In genomic region chr11:46981429-46981828, GRCh38 we compare ENCODE assay signal across 16 cellular contexts. TPM values are rescaled to one million over a fixed set of nuclear protein-coding genes. Genes with fewer than 3 reads are reported as not detected.
A peak's percentile ranks its signal among the peaks of the same experiment; 100 is the strongest.
DNase-seq lines count a peak whose midpoint lies in the region; ATAC-seq and TF ChIP-seq lines count a peak whose summit lies in the region.
"Had no signal": no experiment of that assay in that cellular context is flagged by ENCODE, and none has a peak within 500 bp of the region (broad histone marks: within the 10 kb centered on the region; RNA-seq: fewer than 3 reads in every experiment).

No MANE protein-coding gene starts in this region.

- intact Hi-C loops in CD14-positive monocyte (cut with micrococcal nuclease) = no loop called here
- intact Hi-C loops in lower lobe of right lung (cut with DNase I) = no loop called here
- intact Hi-C loops in heart right ventricle (cut with DNase I) = no loop called here

- H3K4me1 Mint-ChIP-seq in CD14-positive monocyte (peaks cover 7% of the 10 kb centered on the region), T-helper 17 cell (peaks cover 10% of the 10 kb centered on the region), progenitor cell of endocrine pancreas (ENCODE audit: low read depth) (peaks cover 30% of the 10 kb centered on the region)
- peaks cover 12 to 18% (median 17%) of the 10 kb centered on the region in 3 donors for H3K4me1 Mint-ChIP-seq in CD8-positive, alpha-beta memory T cell

- POLR2A ChIA-PET in CD8-positive, alpha-beta memory T cell (lab: Charles Lee) = interaction anchor here (0.7 kb wide), 1 partner anchor 598 kb away, joined by 3 read pairs; the partner anchor contains the start of gene NDUFS3

- TF ChIP-seq CTCF in CD14-positive monocyte (IDR thresholded peaks at IDR 0.05) (no peak), lower lobe of right lung (IDR thresholded peaks at IDR 0.05) (no peak), heart right ventricle (IDR thresholded peaks at IDR 0.05) (no peak), progenitor cell of endocrine pancreas (IDR thresholded peaks at IDR 0.05; ENCODE audit: unreplicated experiment) (no peak)

- H3K27me3 ChIP-seq in CD8-positive, alpha-beta memory T cell (ENCODE audit: insufficient read depth, low read length, poor library complexity, severe bottlenecking) = no peaks in the 10 kb centered on the region
- H3K27me3 ChIP-seq in lower lobe of right lung (ENCODE audit: low read depth) (no peaks in the 10 kb centered on the region), heart right ventricle (no peaks in the 10 kb centered on the region)
- H3K27me3 ChIP-seq: transverse colon had no signal

- H3K9me3 ChIP-seq in CD8-positive, alpha-beta memory T cell (ENCODE audit: low read length) = no peaks in the 10 kb centered on the region
- H3K9me3 ChIP-seq in T-helper 17 cell (ENCODE audit: control insufficient read depth, low read length, poor library complexity, severe bottlenecking) = no peaks in the 10 kb centered on the region
- no peaks in the 10 kb centered on the region for H3K9me3 ChIP-seq in lower lobe of right lung
- no peaks in the 10 kb centered on the region for H3K9me3 ChIP-seq in heart right ventricle
- H3K9me3 ChIP-seq: left ventricle myocardium inferior, transverse colon had no signal

- H3K4me3 ChIP-seq in CD8-positive, alpha-beta memory T cell (ENCODE audit: low read length) = peak overlapping the region; percentile 35
- peak overlapping the region; percentile 18 for H3K4me3 ChIP-seq in lower lobe of right lung
- peak overlapping the region in 1 of 10 donors; percentile 9 for H3K4me3 ChIP-seq in heart right ventricle
- H3K4me3 ChIP-seq: left ventricle myocardium inferior, transverse colon had no signal

- H3K27me3 Mint-ChIP-seq in CD14-positive monocyte (ENCODE audit: low read depth in 3 of 3) (peaks cover 0 to 5% (median 1%) of the 10 kb centered on the region in 3 donors), T-helper 17 cell (no peaks in the 10 kb centered on the region), progenitor cell of endocrine pancreas (no peaks in the 10 kb centered on the region)
- no peaks in the 10 kb centered on the region for H3K27me3 Mint-ChIP-seq in CD8-positive, alpha-beta memory T cell

- H3K4me3 Mint-ChIP-seq in CD14-positive monocyte (peak overlapping the region; percentile 52 to 83), T-helper 17 cell (peak overlapping the region; percentile 68), progenitor cell of endocrine pancreas (ENCODE audit: low read depth) (no peak overlapping the region)
- H3K4me3 Mint-ChIP-seq in CD8-positive, alpha-beta memory T cell = peak overlapping the region; percentile 62 to 83 (median 78)
- H3K4me3 Mint-ChIP-seq: WTC11 had no signal

- peak overlapping the region in 1 of 7 donors; percentile 41 for H3K27ac Mint-ChIP-seq in CD14-positive monocyte
- peak overlapping the region in 6 of 8 donors; percentile 18 to 84 (median 42) for H3K27ac Mint-ChIP-seq in CD8-positive, alpha-beta memory T cell
- peak overlapping the region; percentile 37 for H3K27ac Mint-ChIP-seq in T-helper 17 cell
- no peak overlapping the region for H3K27ac Mint-ChIP-seq in progenitor cell of endocrine pancreas
- H3K27ac Mint-ChIP-seq: WTC11 had no signal

- peaks cover 0 to 1% (median 0%) of the 10 kb centered on the region in 7 donors for H3K9me3 Mint-ChIP-seq in CD14-positive monocyte
- no peaks in the 10 kb centered on the region for H3K9me3 Mint-ChIP-seq in CD8-positive, alpha-beta memory T cell
- no peaks in the 10 kb centered on the region for H3K9me3 Mint-ChIP-seq in progenitor cell of endocrine pancreas (ENCODE audit: low read depth)
- H3K9me3 Mint-ChIP-seq: WTC11 had no signal

- no peaks in the 10 kb centered on the region for H3K36me3 ChIP-seq in CD8-positive, alpha-beta memory T cell (ENCODE audit: insufficient read depth, low read length)
- no peaks in the 10 kb centered on the region for H3K36me3 ChIP-seq in lower lobe of right lung
- H3K36me3 ChIP-seq in heart right ventricle = no peaks in the 10 kb centered on the region
- H3K36me3 ChIP-seq: left ventricle myocardium inferior, transverse colon had no signal

- CTCF ChIA-PET in CD8-positive, alpha-beta memory T cell (lab: Charles Lee) = no interaction called here

- H3K27ac ChIP-seq in CD8-positive, alpha-beta memory T cell (ENCODE audit: low read depth, low read length) = no peak overlapping the region
- H3K27ac ChIP-seq in lower lobe of right lung (no peak overlapping the region), heart right ventricle (no peak overlapping the region)
- H3K27ac ChIP-seq: left ventricle myocardium inferior, transverse colon had no signal

- no peaks in the 10 kb centered on the region for H3K36me3 Mint-ChIP-seq in CD14-positive monocyte
- peaks cover 0 to 1% (median 0%) of the 10 kb centered on the region in 3 donors for H3K36me3 Mint-ChIP-seq in CD8-positive, alpha-beta memory T cell
- H3K36me3 Mint-ChIP-seq in T-helper 17 cell (ENCODE audit: low read depth) = peaks cover 4% of the 10 kb centered on the region
- H3K36me3 Mint-ChIP-seq in progenitor cell of endocrine pancreas (ENCODE audit: insufficient read depth) = no peaks in the 10 kb centered on the region
- H3K36me3 Mint-ChIP-seq: WTC11 had no signal

- WGBS in heart right ventricle, 2 donors = 89 to 95% methylated on average over 3 of the region's 3 CpGs

- ATAC-seq in T-helper 17 cell = no peak
- no peak for ATAC-seq in lower lobe of right lung
- no peak for ATAC-seq in heart right ventricle
- no peak for ATAC-seq in GM21390 (IDR thresholded peaks at IDR 0.05; ENCODE audit: unreplicated experiment)
- ATAC-seq: WTC11 had no signal

- no peak for DNase-seq in CD14-positive monocyte (ENCODE audit: low spot score)
- peak in 1 of 5 donors; percentile 2 for DNase-seq in CD8-positive, alpha-beta memory T cell
- no peak for DNase-seq in T-helper 17 cell
- no peak for DNase-seq in lower lobe of right lung
- DNase-seq in heart right ventricle = no peak
- no peak for DNase-seq in HPDE6-E6E7 (ENCODE audit: extremely low spot score)
- DNase-seq in progenitor cell of endocrine pancreas (ENCODE audit: low spot score, unreplicated experiment) = no peak
- DNase-seq: glutamatergic neuron, left ventricle myocardium inferior, NCI-H1436, NCI-H526, nucleus accumbens, SHP77 treated with DMSO at 0.1 percent for 48 hours, transverse colon had no signal

- no peaks in the 10 kb centered on the region for H3K4me1 ChIP-seq in CD8-positive, alpha-beta memory T cell (ENCODE audit: insufficient read depth, low read length)
- H3K4me1 ChIP-seq in lower lobe of right lung (peaks cover 3% of the 10 kb centered on the region), heart right ventricle (peaks cover 0 to 9% (median 0%) of the 10 kb centered on the region in 9 donors)

RNA-seq across cellular contexts. Expression of gene CSTPP1, which starts 44.9 kb away (rescaled TPM):
- polyA plus RNA-seq in CD14-positive monocyte (1 to 10 TPM; 5.9 to 6.5 TPM), heart right ventricle (10 to 100 TPM; 10.2 to 26.7 TPM)
- 10 to 100 TPM; 16.9 to 18.4 TPM for total RNA-seq in CD8-positive, alpha-beta memory T cell
- 19.7 TPM for polyA plus RNA-seq in CD8-positive, alpha-beta memory T cell
- total RNA-seq in T-helper 17 cell (10 to 100 TPM; 12.2 to 13.8 TPM), lower lobe of right lung (32.8 TPM), heart right ventricle (10 to 100 TPM; 12.7 to 19.4 (median 16.7) TPM), progenitor cell of endocrine pancreas (63.3 and 66.1 TPM in 2 replicates)
